Comparison of ENCODE assay signal across 17 cellular contexts in genomic region chr13:97174638-97175037, GRCh38. TPM values are rescaled to one million over a fixed set of nuclear protein-coding genes. Genes with fewer than 3 reads are reported as not detected.
A peak's percentile ranks its signal among the peaks of the same experiment; 100 is the strongest.
DNase-seq lines count a peak whose midpoint lies in the region; ATAC-seq and TF ChIP-seq lines count a peak whose summit lies in the region.
"Had no signal": no experiment of that assay in that cellular context is flagged by ENCODE, and none has a peak within 500 bp of the region (broad histone marks: within the 10 kb centered on the region; RNA-seq: fewer than 3 reads in every experiment).

No MANE protein-coding gene starts in this region.

- peaks cover 30% of the 10 kb centered on the region for H3K27me3 Mint-ChIP-seq in activated T-helper 2 cell treated with anti-CD3 and anti-CD28 coated beads, Interferon-gamma antibody, Interleukin-2, Interleukin-4, amounts not matched to agents 10 μg/mL and 5 μg/mL and 100 μg/mL, durations not matched to agents 14 hours and 24 hours and 36 hours (ENCODE audit: low read depth)

- H3K4me1 Mint-ChIP-seq in activated T-helper 2 cell treated with anti-CD3 and anti-CD28 coated beads, Interferon-gamma antibody, Interleukin-2, Interleukin-4, amounts not matched to agents 10 μg/mL and 5 μg/mL and 100 μg/mL, durations not matched to agents 14 hours and 24 hours and 36 hours (ENCODE audit: low read depth) = peaks cover 3% of the 10 kb centered on the region
- H3K4me1 Mint-ChIP-seq: GM23338 had no signal

- H3K9me3 ChIP-seq in HEK293 (ENCODE audit: control insufficient read depth, insufficient read depth, low read depth, low read length) = no peaks in the 10 kb centered on the region
- H3K9me3 ChIP-seq: BE2C, Caco-2, MG63 had no signal

- no peaks in the 10 kb centered on the region for H3K36me3 Mint-ChIP-seq in activated T-helper 2 cell treated with anti-CD3 and anti-CD28 coated beads, Interferon-gamma antibody, Interleukin-2, Interleukin-4, amounts not matched to agents 10 μg/mL and 5 μg/mL and 100 μg/mL, durations not matched to agents 14 hours and 24 hours and 36 hours (ENCODE audit: low read depth)

- no peak overlapping the region for H3K4me3 ChIP-seq in HEK293 (ENCODE audit: low read depth, low read length)
- H3K4me3 ChIP-seq: GM23338, MG63 had no signal

- no peaks in the 10 kb centered on the region for H3K4me1 ChIP-seq in HEK293 (ENCODE audit: control insufficient read depth, insufficient read depth, low read length)

- no peak overlapping the region for H3K4me3 Mint-ChIP-seq in activated T-helper 2 cell treated with anti-CD3 and anti-CD28 coated beads, Interferon-gamma antibody, Interleukin-2, Interleukin-4, amounts not matched to agents 10 μg/mL and 5 μg/mL and 100 μg/mL, durations not matched to agents 14 hours and 24 hours and 36 hours (ENCODE audit: low read depth)
- H3K4me3 Mint-ChIP-seq: CD4-positive, alpha-beta T cell; GM23338 had no signal

- intact Hi-C loops in activated T-helper 2 cell treated with anti-CD3 and anti-CD28 coated beads, Interferon-gamma antibody, Interleukin-2, Interleukin-4, amounts not matched to agents 10 μg/mL and 5 μg/mL and 100 μg/mL, durations not matched to agents 14 hours and 24 hours and 36 hours (cut with micrococcal nuclease) = no loop called here
- intact Hi-C loops in sciatic nerve (cut with DNase I) = no loop called here

- no peak for TF ChIP-seq CTCF in HEK293 (tag by site-specific recombination; IDR thresholded peaks at IDR 0.05)

- POLR2A ChIA-PET in HEK293 (lab: Yijun Ruan, JAX) = no interaction called here

- ATAC-seq in esophagus mucosa = no peak
- ATAC-seq in sciatic nerve = no peak
- ATAC-seq: GM23338, HCT116 had no signal

- peaks cover 5% of the 10 kb centered on the region for H3K9me3 Mint-ChIP-seq in activated T-helper 2 cell treated with anti-CD3 and anti-CD28 coated beads, Interferon-gamma antibody, Interleukin-2, Interleukin-4, amounts not matched to agents 10 μg/mL and 5 μg/mL and 100 μg/mL, durations not matched to agents 14 hours and 24 hours and 36 hours
- H3K9me3 Mint-ChIP-seq: GM23338 had no signal

- CTCF ChIA-PET in HEK293 (lab: Yijun Ruan, JAX) = interaction anchor here (1.0 kb wide), 1 partner anchor 45 kb away, joined by 3 read pairs; no protein-coding TSS in a partner anchor

- H3K27ac ChIP-seq in HEK293 (ENCODE audit: extremely low read depth, low read depth, low read length) = no peak overlapping the region

- H3K36me3 ChIP-seq in HEK293 (ENCODE audit: control insufficient read depth in 2 of 2, insufficient read depth in 1 of 2, low read length in 2 of 2) = no peaks in the 10 kb centered on the region
- H3K36me3 ChIP-seq: BE2C, MG63 had no signal

- H3K27ac Mint-ChIP-seq in activated T-helper 2 cell treated with anti-CD3 and anti-CD28 coated beads, Interferon-gamma antibody, Interleukin-2, Interleukin-4, amounts not matched to agents 10 μg/mL and 5 μg/mL and 100 μg/mL, durations not matched to agents 14 hours and 24 hours and 36 hours = no peak overlapping the region
- H3K27ac Mint-ChIP-seq: CD4-positive, alpha-beta T cell; GM23338 had no signal

- peak; percentile 27 for DNase-seq in EH (ENCODE audit: low read depth)
- peak; percentile 40 for DNase-seq in RPMI7951 (ENCODE audit: low read depth)
- DNase-seq in iris pigment epithelial cell (ENCODE audit: low read depth) = peak; percentile 8
- no peak for DNase-seq in activated T-helper 2 cell treated with anti-CD3 and anti-CD28 coated beads, Interferon-gamma antibody, Interleukin-2, Interleukin-4, amounts not matched to agents 10 μg/mL and 5 μg/mL and 100 μg/mL, durations not matched to agents 14 hours and 24 hours and 36 hours (ENCODE audit: low spot score)
- no peak for DNase-seq in sciatic nerve (ENCODE audit: low spot score)
- DNase-seq: BE2C; Caco-2; CD4-positive, alpha-beta T cell; MG63; NCI-H1092 treated with DMSO at 0.1 percent for 48 hours; NCI-H2081 treated with DMSO at 0.1 percent for 48 hours; NCI-H226; NCI-H524 had no signal

TF ChIP-seq in HEK293, 187 proteins besides CTCF, POLR2A, EP300 and RAD21:
- TF ChIP-seq ZBTB11 (tag by site-specific recombination; conservative IDR thresholded peaks at IDR 0.05; ENCODE audit: low read depth) = no peak
- TF ChIP-seq SCRT2 (tag by site-specific recombination; IDR thresholded peaks at IDR 0.05) = peak; percentile 81
TF ChIP-seq in HEK293: peak in this region for 1.

RNA-seq across cellular contexts. Expression of gene MBNL2, which starts 47.5 kb away (rescaled TPM):
- total RNA-seq in RPMI7951 (2014; rRNA removed; shearing (Covaris generic)) = 40.8 and 49.4 TPM in 2 replicates
- 28.1 TPM for total RNA-seq in esophagus mucosa
- 27.2 and 28.4 TPM in 2 replicates for total RNA-seq in activated T-helper 2 cell treated with anti-CD3 and anti-CD28 coated beads, Interferon-gamma antibody, Interleukin-2, Interleukin-4, amounts not matched to agents 10 μg/mL and 5 μg/mL and 100 μg/mL, durations not matched to agents 14 hours and 24 hours and 36 hours
- 102 TPM for total RNA-seq in sciatic nerve

Comparison
In these comparisons a context has a peak if more than half of its experiments do, and no peak if none do; other contexts are left out.
1. DNase-seq: peak in EH (single experiment), RPMI7951 (single experiment) and iris pigment epithelial cell (single experiment); none in activated T-helper 2 cell treated with anti-CD3 and anti-CD28 coated beads, Interferon-gamma antibody, Interleukin-2, Interleukin-4, amounts not matched to agents 10 μg/mL and 5 μg/mL and 100 μg/mL, durations not matched to agents 14 hours and 24 hours and 36 hours (single experiment) and sciatic nerve (single experiment).